In genomic region chr11:5204787-5205186, GRCh38 we compare ENCODE assay signal across 8 cellular contexts. TPM values are rescaled to one million over a fixed set of nuclear protein-coding genes. Genes with fewer than 3 reads are reported as not detected.
DNase-seq lines count a peak whose midpoint lies in the region; ATAC-seq, FAIRE-seq and TF ChIP-seq lines count a peak whose summit lies in the region.

No MANE protein-coding gene starts in this region.

- H3K4me1 Mint-ChIP-seq in activated naive CD8-positive, alpha-beta T cell treated with anti-CD3 and anti-CD28 coated beads, Interleukin-2, amount 50 U/mL, for 24 hours: no peaks in the 10 kb centered on the region

- intact Hi-C loops in testis (cut with DNase I; ENCODE audit: low total_unique reads) (no loop called here), sigmoid colon (cut with DNase I) (no loop called here)

- no peaks in the 10 kb centered on the region for H3K36me3 ChIP-seq in testis (ENCODE audit: low read depth, missing control alignments)
- H3K36me3 ChIP-seq in sigmoid colon: no peaks in the 10 kb centered on the region

- no peaks in the 10 kb centered on the region for H3K27me3 ChIP-seq in testis
- no peaks in the 10 kb centered on the region for H3K27me3 ChIP-seq in sigmoid colon

- peak; percentile 45 for TF ChIP-seq CTCF in GM12864 (IDR thresholded peaks at IDR 0.05; ENCODE audit: low read depth, low read length, missing control alignments)
- peak; percentile 56 for TF ChIP-seq CTCF in epithelial cell of esophagus (IDR thresholded peaks at IDR 0.05; ENCODE audit: insufficient read depth, low read depth, low read length, missing control alignments)
- TF ChIP-seq CTCF in testis (IDR thresholded peaks at IDR 0.05): peak in 1 of 3 experiments; percentile 27
- peak in 1 of 4 experiments; percentile 31 for TF ChIP-seq CTCF in sigmoid colon (IDR thresholded peaks at IDR 0.05)

- no peak for ATAC-seq in activated naive CD8-positive, alpha-beta T cell treated with anti-CD3 and anti-CD28 coated beads, Interleukin-2, amount 50 U/mL, for 24 hours

- FAIRE-seq in H54 (lab: Jason Lieb, UNC): peak; percentile 99

- TF ChIP-seq POLR2A in H54 (IDR thresholded peaks at IDR 0.05; ENCODE audit: low read depth, low read length) (no peak), testis (IDR thresholded peaks at IDR 0.05) (no peak), sigmoid colon (IDR thresholded peaks at IDR 0.05) (no peak)

- 38 to 39% methylated on average over 1 of the region's 1 CpG for WGBS in testis, 2 donors
- WGBS in sigmoid colon, 2 donors: 14 to 40% methylated on average over 1 of the region's 1 CpG

- H3K4me3 ChIP-seq in GM12864 (ENCODE audit: low read depth, low read length): no peak overlapping the region
- H3K4me3 ChIP-seq in epithelial cell of esophagus (ENCODE audit: low read length): no peak overlapping the region
- H3K4me3 ChIP-seq in testis: no peak overlapping the region
- no peak overlapping the region for H3K4me3 ChIP-seq in sigmoid colon

- no peak overlapping the region for H3K4me3 Mint-ChIP-seq in activated naive CD8-positive, alpha-beta T cell treated with anti-CD3 and anti-CD28 coated beads, Interleukin-2, amount 50 U/mL, for 24 hours

- H3K27me3 Mint-ChIP-seq in activated naive CD8-positive, alpha-beta T cell treated with anti-CD3 and anti-CD28 coated beads, Interleukin-2, amount 50 U/mL, for 24 hours: peaks cover 2% of the 10 kb centered on the region

- peak; percentile 8 for DNase-seq in GM12864 (ENCODE audit: low read depth)
- DNase-seq in H54 (ENCODE audit: insufficient read length, low spot score): peak; percentile 38
- peak; percentile 62 for DNase-seq in NCI-H460 (ENCODE audit: extremely low read depth, low read depth)
- peak; percentile 69 for DNase-seq in epithelial cell of esophagus (ENCODE audit: low read depth)
- DNase-seq in pulmonary artery endothelial cell (ENCODE audit: low read depth, low spot score): peak; percentile 22
- DNase-seq in activated naive CD8-positive, alpha-beta T cell treated with anti-CD3 and anti-CD28 coated beads, Interleukin-2, amount 50 U/mL, for 24 hours: no peak
- no peak for DNase-seq in testis
- DNase-seq in sigmoid colon: no peak

- no peaks in the 10 kb centered on the region for H3K9me3 Mint-ChIP-seq in activated naive CD8-positive, alpha-beta T cell treated with anti-CD3 and anti-CD28 coated beads, Interleukin-2, amount 50 U/mL, for 24 hours

- no peaks in the 10 kb centered on the region for H3K36me3 Mint-ChIP-seq in activated naive CD8-positive, alpha-beta T cell treated with anti-CD3 and anti-CD28 coated beads, Interleukin-2, amount 50 U/mL, for 24 hours (ENCODE audit: low read depth)

- H3K27ac Mint-ChIP-seq in activated naive CD8-positive, alpha-beta T cell treated with anti-CD3 and anti-CD28 coated beads, Interleukin-2, amount 50 U/mL, for 24 hours: no peak overlapping the region

- no peaks in the 10 kb centered on the region for H3K9me3 ChIP-seq in testis
- H3K9me3 ChIP-seq in sigmoid colon: no peaks in the 10 kb centered on the region

- H3K4me1 ChIP-seq in testis: no peaks in the 10 kb centered on the region
- H3K4me1 ChIP-seq in sigmoid colon: no peaks in the 10 kb centered on the region

- H3K27ac ChIP-seq in testis (no peak overlapping the region), sigmoid colon (no peak overlapping the region)

- TF ChIP-seq EP300 in sigmoid colon (IDR thresholded peaks at IDR 0.05): no peak

RNA-seq across cellular contexts. Expression of gene OR51V1, which starts 4.3 kb away (rescaled TPM):
- total RNA-seq in NCI-H460 (2014; rRNA removed; shearing (Covaris generic)): not detected in 2 replicates
- polyA plus RNA-seq in NCI-H460 (2014; cell fraction: nucleus; rRNA removed): not detected in 2 replicates
- total RNA-seq in pulmonary artery endothelial cell (not detected in 2 replicates), testis (not detected), sigmoid colon (not detected)
- polyA plus RNA-seq in testis (ENCODE audit: insufficient read depth, low read depth, low replicate concordance) (not detected), sigmoid colon (not detected)

RNA-seq across cellular contexts. Expression of gene HBB, which starts 22.1 kb away (rescaled TPM):
- not detected in 2 replicates for total RNA-seq in NCI-H460 (2014; rRNA removed; shearing (Covaris generic))
- polyA plus RNA-seq in NCI-H460 (2014; cell fraction: nucleus; rRNA removed): not detected in 2 replicates
- total RNA-seq in pulmonary artery endothelial cell: not detected in 2 replicates
- total RNA-seq in testis: 10 to 100 TPM in 1 of 2 donors, not detected in 1; 11.8 TPM
- 55.6 TPM for polyA plus RNA-seq in testis (ENCODE audit: insufficient read depth, low read depth, low replicate concordance)
- total RNA-seq in sigmoid colon: 10 to 100 TPM in 1 of 4 donors, 1 to 10 TPM in 3; 2.5 to 57.3 (median 5.8) TPM
- polyA plus RNA-seq in sigmoid colon: 1 to 10 TPM in 2 of 3 donors, not detected in 1; 1.6 to 3.3 TPM

RNA-seq across cellular contexts. Expression of gene HBD, which starts 29.5 kb away (rescaled TPM):
- not detected in 2 replicates for total RNA-seq in NCI-H460 (2014; rRNA removed; shearing (Covaris generic))
- not detected in 2 replicates for polyA plus RNA-seq in NCI-H460 (2014; cell fraction: nucleus; rRNA removed)
- not detected in 2 replicates for total RNA-seq in pulmonary artery endothelial cell
- not detected for total RNA-seq in testis
- polyA plus RNA-seq in testis (ENCODE audit: insufficient read depth, low read depth, low replicate concordance): not detected
- not detected for total RNA-seq in sigmoid colon
- not detected for polyA plus RNA-seq in sigmoid colon

RNA-seq across cellular contexts. Expression of gene HBG1, which starts 44.9 kb away (rescaled TPM):
- not detected in 2 replicates for total RNA-seq in NCI-H460 (2014; rRNA removed; shearing (Covaris generic))
- polyA plus RNA-seq in NCI-H460 (2014; cell fraction: nucleus; rRNA removed): not detected in 2 replicates
- total RNA-seq in pulmonary artery endothelial cell (not detected in 2 replicates), testis (not detected), sigmoid colon (not detected)
- polyA plus RNA-seq in testis (ENCODE audit: insufficient read depth, low read depth, low replicate concordance) (not detected), sigmoid colon (not detected)

RNA-seq across cellular contexts. Expression of gene HBG2, which starts 49.8 kb away (rescaled TPM):
- not detected in 2 replicates for total RNA-seq in NCI-H460 (2014; rRNA removed; shearing (Covaris generic))
- not detected in 2 replicates for polyA plus RNA-seq in NCI-H460 (2014; cell fraction: nucleus; rRNA removed)
- not detected in 2 replicates for total RNA-seq in pulmonary artery endothelial cell
- not detected for total RNA-seq in testis
- polyA plus RNA-seq in testis (ENCODE audit: insufficient read depth, low read depth, low replicate concordance): not detected
- not detected for total RNA-seq in sigmoid colon
- polyA plus RNA-seq in sigmoid colon: not detected

Comparison
In these comparisons a context has a peak if more than half of its experiments do, and no peak if none do; other contexts are left out.
1. DNase-seq: peak in GM12864 (single experiment), H54 (single experiment), NCI-H460 (single experiment), epithelial cell of esophagus (single experiment) and pulmonary artery endothelial cell (single experiment); none in activated naive CD8-positive, alpha-beta T cell treated with anti-CD3 and anti-CD28 coated beads, Interleukin-2, amount 50 U/mL, for 24 hours (single experiment), testis (single experiment) and sigmoid colon (single experiment).